Comparison of ENCODE assay signal across 8 cellular contexts in the genomic region with DNA sequence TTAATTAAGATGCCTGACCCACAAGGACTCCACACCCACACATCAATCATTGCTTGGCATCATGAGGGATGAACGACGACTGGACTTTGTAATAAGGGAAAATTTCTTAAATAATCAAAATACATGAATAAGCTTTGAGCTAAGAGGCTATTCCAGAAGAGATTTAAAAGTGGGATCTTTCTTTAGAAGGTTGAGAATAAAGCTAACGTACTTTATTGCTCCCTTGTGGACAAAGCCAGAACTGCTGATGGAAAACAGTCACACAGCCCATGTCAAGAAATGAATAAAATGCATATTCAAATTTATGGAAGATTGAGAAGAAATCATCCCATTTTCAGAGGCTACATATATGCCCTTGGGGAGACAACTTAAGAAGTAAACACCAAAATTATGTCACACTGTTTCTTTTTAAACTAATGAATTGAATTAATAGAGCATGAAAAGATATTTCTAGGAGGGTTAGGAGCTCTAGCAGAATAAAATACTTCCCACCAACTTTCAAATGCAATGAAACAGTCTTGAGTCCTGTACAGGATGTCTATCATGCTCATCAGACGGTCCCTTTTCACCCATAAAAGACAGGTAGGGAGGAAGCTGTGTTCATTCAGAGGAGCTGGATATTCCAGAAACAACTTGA.
DNase-seq lines count a peak whose midpoint lies in the region; ATAC-seq, FAIRE-seq and TF ChIP-seq lines count a peak whose summit lies in the region.

No MANE protein-coding gene starts in this region.

- no peaks in the 10 kb centered on the region for H3K27me3 ChIP-seq in AG04450 (ENCODE audit: control insufficient read depth, insufficient read depth, low read length)
- H3K27me3 ChIP-seq in pancreas = no peaks in the 10 kb centered on the region

- no peak overlapping the region for H3K4me3 Mint-ChIP-seq in mesothelial cell of epicardium

- WGBS in pancreas, 2 donors = 66 to 70% methylated on average over 4 of the region's 4 CpGs

- no peaks in the 10 kb centered on the region for H3K36me3 Mint-ChIP-seq in mesothelial cell of epicardium

- ATAC-seq in GM19351 (IDR thresholded peaks at IDR 0.05; ENCODE audit: unreplicated experiment) = no peak
- ATAC-seq in pancreas = no peak

- peaks cover 5% of the 10 kb centered on the region for H3K4me1 Mint-ChIP-seq in mesothelial cell of epicardium

- H3K4me2 ChIP-seq in OCI-LY7 (ENCODE audit: low read length) = no peak overlapping the region

- H3K9me2 ChIP-seq in OCI-LY7 (ENCODE audit: insufficient read depth, low read length) = no peaks in the 10 kb centered on the region

- H3K36me3 ChIP-seq in OCI-LY7 (ENCODE audit: insufficient read depth, low read length) (peaks cover 13% of the 10 kb centered on the region; the same call in 1 of the 2 replicates), pancreas (peaks cover 0 to 8% (median 0%) of the 10 kb centered on the region in 3 donors)

- H3K9me3 ChIP-seq in AG04450 (ENCODE audit: control insufficient read depth, insufficient read depth, low read length) (no peaks in the 10 kb centered on the region), OCI-LY7 (ENCODE audit: low read length) (no peaks in the 10 kb centered on the region), pancreas (no peaks in the 10 kb centered on the region)

- H3K9me3 Mint-ChIP-seq in mesothelial cell of epicardium = no peaks in the 10 kb centered on the region

- CTCF ChIA-PET in AG04450 (lab: Charles Lee) (interaction anchor here (0.6 to 2.6 kb wide), 23 partner anchors 9 to 1804 kb away, joined by 3 to 22 read pairs (median 4); no protein-coding TSS in a partner anchor), OCI-LY7 (lab: Charles Lee; ENCODE audit: unreplicated experiment) (no interaction called here)

- no peaks in the 10 kb centered on the region for H3K4me1 ChIP-seq in OCI-LY7 (ENCODE audit: insufficient read depth, low read length, poor library complexity, severe bottlenecking)
- H3K4me1 ChIP-seq in pancreas = no peaks in the 10 kb centered on the region

- peak; percentile 79 for TF ChIP-seq CTCF in AG04450 (IDR thresholded peaks at IDR 0.05; ENCODE audit: low read depth, low read length)
- TF ChIP-seq CTCF in OCI-LY7 (conservative IDR thresholded peaks at IDR 0.05; ENCODE audit: low read length) = peak; percentile 84
- TF ChIP-seq CTCF in coronary artery (IDR thresholded peaks at IDR 0.05) = peak; percentile 45
- TF ChIP-seq CTCF in mesothelial cell of epicardium (IDR thresholded peaks at IDR 0.05; ENCODE audit: unreplicated experiment) = peak; percentile 72
- peak in 2 of 4 donors; percentile 33 to 51 for TF ChIP-seq CTCF in pancreas (IDR thresholded peaks at IDR 0.05)

- no peak overlapping the region for H3K27ac Mint-ChIP-seq in mesothelial cell of epicardium

- DNase-seq in AG04450 (ENCODE audit: low read depth, low spot score) (no peak), ELR (ENCODE audit: low read depth) (peak; percentile 68), OCI-LY7 (ENCODE audit: low spot score) (peak; percentile 41), coronary artery (ENCODE audit: low spot score) (no peak), mesothelial cell of epicardium (ENCODE audit: low spot score in 2 of 2, unreplicated experiment in 2 of 2) (no peak), C1 segment of cervical spinal cord (lab: John Stamatoyannopoulos, UW) (no peak), pancreas (no peak)

- no peak for FAIRE-seq in pancreas (lab: Jason Lieb, UNC)

- intact Hi-C loops in OCI-LY7 (cut with micrococcal nuclease; ENCODE audit: unreplicated experiment) = loop anchor here (2.0 kb wide), 1 partner anchor 110 kb away; no protein-coding TSS in a partner anchor
- intact Hi-C loops in pancreas (cut with DNase I) = no loop called here

- no peak overlapping the region for H2AFZ ChIP-seq in OCI-LY7 (ENCODE audit: low read length)

- H3K27me3 Mint-ChIP-seq in mesothelial cell of epicardium (ENCODE audit: low read depth) = no peaks in the 10 kb centered on the region

- POLR2A ChIA-PET in AG04450 (lab: Yijun Ruan, JAX) (no interaction called here), OCI-LY7 (lab: Charles Lee) (interaction anchor here (0.7 kb wide), 1 partner anchor 24 kb away, joined by 4 read pairs; no protein-coding TSS in a partner anchor)

- no peak overlapping the region for H3K4me3 ChIP-seq in AG04450 (ENCODE audit: low read depth, low read length)
- no peak overlapping the region for H3K4me3 ChIP-seq in OCI-LY7 (ENCODE audit: low read depth, low read length, poor library complexity, severe bottlenecking)
- H3K4me3 ChIP-seq in coronary artery = no peak overlapping the region
- H3K4me3 ChIP-seq in pancreas = no peak overlapping the region

- H3K27ac ChIP-seq in AG04450 (ENCODE audit: low read depth, low read length) (no peak overlapping the region), OCI-LY7 (ENCODE audit: low read depth, low read length, poor library complexity, severe bottlenecking) (no peak overlapping the region), coronary artery (no peak overlapping the region), pancreas (no peak overlapping the region)

- no TSS peak for BruUV-seq in OCI-LY7 (replicated peaks; lab: Mats Ljungman, UMichigan)

- H4K20me1 ChIP-seq in OCI-LY7 (ENCODE audit: insufficient read depth, low read length) = no peaks in the 10 kb centered on the region

- H3K79me2 ChIP-seq in OCI-LY7 (ENCODE audit: insufficient read depth, low read depth, low read length) = no peaks in the 10 kb centered on the region

Comparison
In these comparisons a context has a peak if more than half of its experiments do, and no peak if none do; other contexts are left out.
1. DNase-seq: peak in ELR (single experiment) and OCI-LY7 (single experiment); none in AG04450 (single experiment), coronary artery (single experiment), mesothelial cell of epicardium (0 of 2), C1 segment of cervical spinal cord (0 of 14) and pancreas (0 of 6).